In the genomic region with DNA sequence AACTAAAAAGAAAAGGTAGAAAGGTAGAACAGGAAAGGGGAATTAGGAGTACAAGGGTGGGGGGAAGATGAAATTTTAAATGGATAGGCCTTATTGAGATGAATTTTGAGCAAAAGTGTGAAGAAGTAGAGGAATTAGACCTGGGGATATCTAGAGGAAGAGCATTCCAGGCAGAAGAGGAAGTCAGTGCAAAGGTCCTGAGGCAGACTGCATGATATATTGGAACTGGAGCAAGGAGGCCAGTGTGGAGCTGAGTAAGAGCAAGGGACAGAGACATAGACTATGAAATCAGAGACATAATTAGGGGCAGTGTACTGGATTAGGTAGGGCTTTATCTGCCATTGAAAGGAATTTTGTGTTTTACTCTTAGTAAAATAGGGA, we compare ENCODE assay signal across 21 cellular contexts. TPM values are rescaled to one million over a fixed set of nuclear protein-coding genes. Genes with fewer than 3 reads are reported as not detected.
A peak's percentile ranks its signal among the peaks of the same experiment; 100 is the strongest.
DNase-seq lines count a peak whose midpoint lies in the region; ATAC-seq, FAIRE-seq and TF ChIP-seq lines count a peak whose summit lies in the region.
"Had no signal": no experiment of that assay in that cellular context is flagged by ENCODE, and none has a peak within 500 bp of the region (broad histone marks: within the 10 kb centered on the region; RNA-seq: fewer than 3 reads in every experiment).

No MANE protein-coding gene starts in this region.

- peaks cover 64 to 91% (median 87%) of the 10 kb centered on the region in 3 donors for H3K4me1 Mint-ChIP-seq in CD8-positive, alpha-beta memory T cell

- TF ChIP-seq EP300 in A549 (IDR thresholded peaks at IDR 0.05): no peak

- H3K27me3 Mint-ChIP-seq in CD8-positive, alpha-beta memory T cell: no peaks in the 10 kb centered on the region
- H3K27me3 Mint-ChIP-seq: stimulated activated naive CD8-positive, alpha-beta T cell treated with anti-CD3 and anti-CD28 coated beads, Interleukin-15, amount 100 ng/mL, for 72 hours had no signal

- no peak for FAIRE-seq in A549 (lab: Jason Lieb, UNC)
- FAIRE-seq: astrocyte, D721Med, GM12891 had no signal

- no peaks in the 10 kb centered on the region for H3K27me3 ChIP-seq in CD8-positive, alpha-beta memory T cell (ENCODE audit: insufficient read depth, low read length, poor library complexity, severe bottlenecking)
- H3K27me3 ChIP-seq in neutrophil (no peaks in the 10 kb centered on the region), BE2C (no peaks in the 10 kb centered on the region)
- H3K27me3 ChIP-seq: SJCRH30 had no signal

- H3K4me3 ChIP-seq in A549 (no peak overlapping the region), neutrophil (ENCODE audit: low read depth in 1 of 2, low read length in 1 of 2) (no peak overlapping the region), BE2C (ENCODE audit: low read depth, low read length) (no peak overlapping the region)
- H3K4me3 ChIP-seq in CD8-positive, alpha-beta memory T cell (ENCODE audit: low read length): no peak overlapping the region
- H3K4me3 ChIP-seq: prostate gland, SJCRH30 had no signal

- H3K36me3 Mint-ChIP-seq in CD8-positive, alpha-beta memory T cell: peaks cover 0 to 24% (median 15%) of the 10 kb centered on the region in 3 donors

- H3K4me1 ChIP-seq in A549 (peaks cover 39% of the 10 kb centered on the region), neutrophil (ENCODE audit: control insufficient read depth in 1 of 2, insufficient read depth in 1 of 2, low read depth in 1 of 2, low read length in 1 of 2) (peaks cover 22 to 38% of the 10 kb centered on the region in 2 experiments), BE2C (peaks cover 16% of the 10 kb centered on the region)
- H3K4me1 ChIP-seq in CD8-positive, alpha-beta memory T cell (ENCODE audit: insufficient read depth, low read length): peaks cover 27% of the 10 kb centered on the region
- H3K4me1 ChIP-seq: SJCRH30 had no signal

- H3K27ac Mint-ChIP-seq in CD8-positive, alpha-beta memory T cell: peak overlapping the region; percentile 7 to 68 (median 60)
- H3K27ac Mint-ChIP-seq: T-helper 2 cell treated with Interferon-gamma antibody and Interleukin-4, amounts not matched to agents 5 μg/mL and 100 μg/mL, for 36 hours had no signal

- DNase-seq in A549 (ENCODE audit: low read depth in 1 of 2, low spot score in 1 of 2): no peak
- DNase-seq in CD8-positive, alpha-beta memory T cell: no peak
- peak; percentile 14 for DNase-seq in dermis blood vessel endothelial cell
- no peak for DNase-seq in activated effector memory CD4-positive, alpha-beta T cell treated with Interleukin-2 at 50 U/mL for 16 hours
- DNase-seq in BE2C: no peak
- no peak for DNase-seq in ecto neural progenitor cell (ENCODE audit: low spot score)
- DNase-seq: activated gamma-delta T cell; cortex of kidney; GDM1; NCI-H2029 treated with DMSO at 0.1 percent for 48 hours; NCI-H510A treated with DMSO at 0.1 percent for 48 hours; SJCRH30; stimulated activated naive CD8-positive, alpha-beta T cell treated with anti-CD3 and anti-CD28 coated beads, Interleukin-15, amount 100 ng/mL, for 72 hours had no signal

- TF ChIP-seq CTCF in A549 (IDR thresholded peaks at IDR 0.05): no peak
- TF ChIP-seq CTCF in neutrophil (IDR thresholded peaks at IDR 0.05): no peak
- no peak for TF ChIP-seq CTCF in BE2C (IDR thresholded peaks at IDR 0.05; ENCODE audit: low read depth, low read length)

- ATAC-seq in A549 (no peak), HG03432 (IDR thresholded peaks at IDR 0.05; ENCODE audit: unreplicated experiment) (no peak)
- ATAC-seq: left lobe of liver; stimulated activated naive CD8-positive, alpha-beta T cell treated with anti-CD3 and anti-CD28 coated beads, Interleukin-15, amount 100 ng/mL, for 72 hours had no signal

- no peak overlapping the region for H3K4me2 ChIP-seq in A549

- no peaks in the 10 kb centered on the region for H3K36me3 ChIP-seq in CD8-positive, alpha-beta memory T cell (ENCODE audit: insufficient read depth, low read length)
- peaks cover 12% of the 10 kb centered on the region for H3K36me3 ChIP-seq in neutrophil
- peaks cover 1% of the 10 kb centered on the region for H3K36me3 ChIP-seq in BE2C
- H3K36me3 ChIP-seq: prostate gland, SJCRH30 had no signal

- CTCF ChIA-PET in A549 (lab: Yijun Ruan, JAX): no interaction called here
- CTCF ChIA-PET in CD8-positive, alpha-beta memory T cell (lab: Charles Lee): interaction anchor here (1.1 kb wide), 1 partner anchor 28 kb away, joined by 3 read pairs; no protein-coding TSS in a partner anchor

- TF ChIP-seq POLR2A in A549 (IDR thresholded peaks at IDR 0.05; ENCODE audit: low read length): no peak

- H3K27ac ChIP-seq in A549 (no peak overlapping the region), neutrophil (peak overlapping the region; percentile 58)
- H3K27ac ChIP-seq in CD8-positive, alpha-beta memory T cell (ENCODE audit: low read depth, low read length): no peak overlapping the region
- H3K27ac ChIP-seq: prostate gland, SJCRH30 had no signal

- H3K9me3 Mint-ChIP-seq in CD8-positive, alpha-beta memory T cell: no peaks in the 10 kb centered on the region
- H3K9me3 Mint-ChIP-seq: stimulated activated naive CD8-positive, alpha-beta T cell treated with anti-CD3 and anti-CD28 coated beads, Interleukin-15, amount 100 ng/mL, for 72 hours; T-helper 2 cell treated with Interferon-gamma antibody and Interleukin-4, amounts not matched to agents 5 μg/mL and 100 μg/mL, for 36 hours had no signal

- H3K4me3 Mint-ChIP-seq in CD8-positive, alpha-beta memory T cell: no peak overlapping the region
- H3K4me3 Mint-ChIP-seq: stimulated activated naive CD8-positive, alpha-beta T cell treated with anti-CD3 and anti-CD28 coated beads, Interleukin-15, amount 100 ng/mL, for 72 hours; T-helper 2 cell treated with Interferon-gamma antibody and Interleukin-4, amounts not matched to agents 5 μg/mL and 100 μg/mL, for 36 hours had no signal

- POLR2A ChIA-PET in A549 (lab: Yijun Ruan, JAX): no interaction called here
- POLR2A ChIA-PET in CD8-positive, alpha-beta memory T cell (lab: Charles Lee): no interaction called here

- TF ChIP-seq RAD21 in A549 (conservative IDR thresholded peaks at IDR 0.05 in 1 of 2, IDR thresholded peaks at IDR 0.05 in 1 of 2): no peak

- H3K9me3 ChIP-seq in A549: no peaks in the 10 kb centered on the region
- H3K9me3 ChIP-seq in CD8-positive, alpha-beta memory T cell (ENCODE audit: low read length): no peaks in the 10 kb centered on the region
- H3K9me3 ChIP-seq in neutrophil: no peaks in the 10 kb centered on the region
- no peaks in the 10 kb centered on the region for H3K9me3 ChIP-seq in BE2C
- H3K9me3 ChIP-seq: prostate gland, SJCRH30 had no signal

TF ChIP-seq in A549, 52 proteins besides CTCF, POLR2A, EP300 and RAD21:
- 0 out of 2 replicates have a peak, but pooled peaks have one; percentile 26 for TF ChIP-seq KDM1A (IDR thresholded peaks at IDR 0.05; ENCODE audit: low read depth)
- TF ChIP-seq NR3C1 (IDR thresholded peaks at IDR 0.05): no peak
- TF ChIP-seq EHF (CRISPR knock-in tag; IDR thresholded peaks at IDR 0.05): no peak

RNA-seq across cellular contexts. Expression of a gene that starts 40.4 kb away (rescaled TPM):
- polyA plus RNA-seq in A549 (2011; rRNA removed): 36.7 and 40.2 TPM in 2 replicates
- polyA plus RNA-seq in A549 (2012; cell fraction: cytosol; rRNA removed): 9.5 and 11.9 TPM in 2 replicates
- polyA plus RNA-seq in A549 (2012; cell fraction: nucleus; rRNA removed): 16.9 and 27.0 TPM in 2 replicates
- polyA plus RNA-seq in A549 (2017; fragmentation: RNase III; extraction: RNeasy Plus Mini Kit Qiagen cat#74134 plus additional on column Dnase treatment): 19.4 to 20.5 TPM (median 19.9 TPM) in 3 replicates
- 31.3 and 35.0 TPM in 2 replicates for polyA minus RNA-seq in A549 (2011; rRNA and poly(A)+ RNA removed)
- total RNA-seq in CD8-positive, alpha-beta memory T cell: 10 to 100 TPM; 46.5 to 48.4 TPM
- polyA plus RNA-seq in CD8-positive, alpha-beta memory T cell: 52.5 TPM
- total RNA-seq in dermis blood vessel endothelial cell: 71.8 and 77.0 TPM in 2 replicates
- 33.7 TPM for polyA plus RNA-seq in BE2C (2012; ENCODE audit: insufficient read depth, insufficient read length, low read depth)

RNA-seq across cellular contexts. Expression of a gene that starts 43.6 kb away (rescaled TPM):
- polyA plus RNA-seq in A549 (2011; rRNA removed) (not detected in 2 replicates), A549 (2017; fragmentation: RNase III; extraction: RNeasy Plus Mini Kit Qiagen cat#74134 plus additional on column Dnase treatment) (not detected in 3 replicates)
- polyA plus RNA-seq in A549 (2012; cell fraction: cytosol; rRNA removed): not detected in 2 replicates
- not detected in 2 replicates for polyA plus RNA-seq in A549 (2012; cell fraction: nucleus; rRNA removed)
- polyA minus RNA-seq in A549 (2011; rRNA and poly(A)+ RNA removed): not detected in 2 replicates
- not detected for total RNA-seq in CD8-positive, alpha-beta memory T cell
- not detected for polyA plus RNA-seq in CD8-positive, alpha-beta memory T cell
- under 0.01 TPM in 1 of 2 replicates, not detected in the other for total RNA-seq in dermis blood vessel endothelial cell
- polyA plus RNA-seq in BE2C (2012; ENCODE audit: insufficient read depth, insufficient read length, low read depth): not detected
- total RNA-seq: astrocyte, SJCRH30 had no signal
